ENCODE assay signal across 18 cellular contexts in the genomic region with DNA sequence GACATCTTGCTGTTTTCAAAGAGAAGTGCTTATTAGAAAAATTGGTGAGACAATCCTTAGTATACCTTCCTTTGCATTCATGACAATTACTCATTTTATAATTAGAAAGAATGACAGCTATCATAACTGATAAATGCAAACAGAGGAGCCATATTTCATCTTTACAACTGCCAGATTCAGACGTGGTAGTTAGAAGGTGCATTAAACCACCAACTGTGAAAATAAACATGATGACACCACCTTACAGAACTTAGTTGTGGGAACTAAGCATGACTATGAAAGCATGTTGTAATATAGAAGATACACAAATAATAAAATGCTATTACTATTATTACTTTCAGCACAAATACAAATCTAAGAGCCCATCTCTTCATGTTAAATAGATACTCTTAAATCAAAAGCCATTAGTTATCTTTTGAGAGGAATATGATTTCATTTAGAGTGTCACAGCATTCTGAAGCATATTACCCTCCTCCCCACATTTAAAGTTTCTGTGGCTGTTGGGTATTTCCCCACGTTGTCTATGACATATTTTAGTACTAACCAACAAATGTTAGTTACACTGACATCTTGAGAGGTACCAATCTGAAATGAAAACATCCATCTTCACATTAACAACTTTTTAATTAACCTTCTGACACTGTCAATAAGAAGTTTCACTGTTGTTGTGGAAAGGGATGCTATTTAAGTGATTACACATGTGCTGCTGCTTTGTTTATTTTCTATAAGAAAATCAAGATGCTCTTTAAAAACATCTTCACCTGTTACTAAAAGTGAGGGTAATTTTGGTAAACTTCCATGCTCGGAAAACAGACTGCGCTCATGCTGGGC.
ATAC-seq and FAIRE-seq lines count a peak whose summit lies in the region.
"Had no signal": no experiment of that assay in that cellular context is flagged by ENCODE, and none has a peak within 500 bp of the region (broad histone marks: within the 10 kb centered on the region; RNA-seq: fewer than 3 reads in every experiment).

No MANE protein-coding gene starts in this region.

- H3K27me3 Mint-ChIP-seq in stimulated activated memory B cell treated with anti-CD40 and anti-IgM and Interleukin-4, amounts not matched to agents 10 μg/mL and 1 μg/mL and 100 μg/mL, for 72 hours = no peaks in the 10 kb centered on the region
- H3K27me3 Mint-ChIP-seq: activated CD4-positive, alpha-beta T cell treated with anti-CD3 and anti-CD28 coated beads, Interleukin-2, amount 10 ng/mL, durations not matched to agents 7 days and 5 days; activated CD8-positive, alpha-beta memory T cell treated with anti-CD3 and anti-CD28 coated beads, Interleukin-2, amount 10 ng/mL, durations not matched to agents 7 days and 5 days; activated naive CD8-positive, alpha-beta T cell; central memory CD8-positive, alpha-beta T cell; naive B cell; stimulated activated naive CD8-positive, alpha-beta T cell treated with anti-CD3 and anti-CD28 coated beads, Interleukin-15, Interleukin-2, amounts not matched to agents 100 ng/mL and 50 ng/mL, for 24 hours had no signal

- no peak overlapping the region for H3K4me3 Mint-ChIP-seq in stimulated activated memory B cell treated with anti-CD40 and anti-IgM and Interleukin-4, amounts not matched to agents 10 μg/mL and 1 μg/mL and 100 μg/mL, for 72 hours
- H3K4me3 Mint-ChIP-seq: activated CD4-positive, alpha-beta T cell treated with anti-CD3 and anti-CD28 coated beads, Interleukin-2, amount 10 ng/mL, durations not matched to agents 7 days and 5 days; activated CD8-positive, alpha-beta memory T cell treated with anti-CD3 and anti-CD28 coated beads, Interleukin-2, amount 10 ng/mL, durations not matched to agents 7 days and 5 days; activated naive CD8-positive, alpha-beta T cell; central memory CD8-positive, alpha-beta T cell; GM23338; naive B cell; stimulated activated naive CD8-positive, alpha-beta T cell treated with anti-CD3 and anti-CD28 coated beads, Interleukin-15, Interleukin-2, amounts not matched to agents 100 ng/mL and 50 ng/mL, for 24 hours had no signal

- no peaks in the 10 kb centered on the region for H3K36me3 Mint-ChIP-seq in stimulated activated memory B cell treated with anti-CD40 and anti-IgM and Interleukin-4, amounts not matched to agents 10 μg/mL and 1 μg/mL and 100 μg/mL, for 72 hours
- H3K36me3 Mint-ChIP-seq: activated CD8-positive, alpha-beta memory T cell treated with anti-CD3 and anti-CD28 coated beads, Interleukin-2, amount 10 ng/mL, durations not matched to agents 7 days and 5 days; activated naive CD8-positive, alpha-beta T cell; naive B cell had no signal

- H3K4me1 Mint-ChIP-seq in stimulated activated memory B cell treated with anti-CD40 and anti-IgM and Interleukin-4, amounts not matched to agents 10 μg/mL and 1 μg/mL and 100 μg/mL, for 72 hours = no peaks in the 10 kb centered on the region
- H3K4me1 Mint-ChIP-seq: activated CD4-positive, alpha-beta T cell treated with anti-CD3 and anti-CD28 coated beads, Interleukin-2, amount 10 ng/mL, durations not matched to agents 7 days and 5 days; activated CD8-positive, alpha-beta memory T cell treated with anti-CD3 and anti-CD28 coated beads, Interleukin-2, amount 10 ng/mL, durations not matched to agents 7 days and 5 days; central memory CD8-positive, alpha-beta T cell; naive B cell had no signal

- H3K9me3 Mint-ChIP-seq in stimulated activated memory B cell treated with anti-CD40 and anti-IgM and Interleukin-4, amounts not matched to agents 10 μg/mL and 1 μg/mL and 100 μg/mL, for 72 hours = peaks cover 3% of the 10 kb centered on the region
- H3K9me3 Mint-ChIP-seq: activated CD4-positive, alpha-beta T cell treated with anti-CD3 and anti-CD28 coated beads, Interleukin-2, amount 10 ng/mL, durations not matched to agents 7 days and 5 days; GM23338 had no signal

- H3K27ac Mint-ChIP-seq in stimulated activated memory B cell treated with anti-CD40 and anti-IgM and Interleukin-4, amounts not matched to agents 10 μg/mL and 1 μg/mL and 100 μg/mL, for 72 hours = no peak overlapping the region
- H3K27ac Mint-ChIP-seq: activated CD4-positive, alpha-beta T cell treated with anti-CD3 and anti-CD28 coated beads, Interleukin-2, amount 10 ng/mL, durations not matched to agents 7 days and 5 days; activated CD8-positive, alpha-beta memory T cell treated with anti-CD3 and anti-CD28 coated beads, Interleukin-2, amount 10 ng/mL, durations not matched to agents 7 days and 5 days; activated naive CD8-positive, alpha-beta T cell; GM23338; stimulated activated naive CD8-positive, alpha-beta T cell treated with anti-CD3 and anti-CD28 coated beads, Interleukin-15, Interleukin-2, amounts not matched to agents 100 ng/mL and 50 ng/mL, for 24 hours had no signal

- ATAC-seq in GM18870 (IDR thresholded peaks at IDR 0.05; ENCODE audit: unreplicated experiment) (peak; percentile 69), HG02642 (IDR thresholded peaks at IDR 0.05; ENCODE audit: poor library complexity, unreplicated experiment) (peak; percentile 61), HG03469 (IDR thresholded peaks at IDR 0.05; ENCODE audit: unreplicated experiment) (peak; percentile 66), HG03108 (IDR thresholded peaks at IDR 0.05; ENCODE audit: unreplicated experiment) (no peak), HG03439 (IDR thresholded peaks at IDR 0.05; ENCODE audit: unreplicated experiment) (no peak), HG03521 (IDR thresholded peaks at IDR 0.05; ENCODE audit: unreplicated experiment) (no peak)
- ATAC-seq in stimulated activated memory B cell treated with anti-CD40 and anti-IgM and Interleukin-4, amounts not matched to agents 10 μg/mL and 1 μg/mL and 100 μg/mL, for 72 hours = no peak
- ATAC-seq: activated CD8-positive, alpha-beta memory T cell treated with anti-CD3 and anti-CD28 coated beads, Interleukin-2, amount 10 ng/mL, durations not matched to agents 7 days and 5 days; GM23338; left colon had no signal

- FAIRE-seq in G401.6 (lab: Jason Lieb, UNC) = peak; percentile 8
- FAIRE-seq: astrocyte, GM12891 had no signal

Comparison
In these comparisons a context has a peak if more than half of its experiments do, and no peak if none do; other contexts are left out.
1. ATAC-seq: peak in GM18870 (single experiment), HG02642 (single experiment) and HG03469 (single experiment); none in stimulated activated memory B cell treated with anti-CD40 and anti-IgM and Interleukin-4, amounts not matched to agents 10 μg/mL and 1 μg/mL and 100 μg/mL, for 72 hours (single experiment), HG03108 (single experiment), HG03439 (single experiment) and HG03521 (single experiment).